Comparison of ENCODE assay signal across 16 cellular contexts in the genomic region with DNA sequence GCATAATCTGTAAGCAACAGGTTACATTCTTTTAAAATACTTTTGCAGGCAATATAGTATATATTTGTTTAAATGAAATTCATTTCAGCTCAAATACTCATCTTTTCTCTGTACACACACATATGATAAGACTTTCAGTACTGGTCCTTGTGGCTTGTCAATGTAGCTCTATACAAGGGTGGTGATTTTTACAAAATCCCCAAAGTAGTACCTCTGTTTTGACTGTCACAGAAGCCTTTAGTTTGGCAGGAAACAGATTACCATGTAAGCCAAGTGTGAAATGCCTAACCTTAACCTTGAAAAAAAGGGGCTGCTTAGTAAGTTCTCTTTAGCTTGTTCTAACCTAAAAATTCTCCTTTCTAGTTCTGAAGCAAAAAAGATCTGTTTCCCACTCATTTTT.
A peak's percentile ranks its signal among the peaks of the same experiment; 100 is the strongest.
DNase-seq lines count a peak whose midpoint lies in the region; ATAC-seq lines count a peak whose summit lies in the region.
"Had no signal": no experiment of that assay in that cellular context is flagged by ENCODE, and none has a peak within 500 bp of the region (broad histone marks: within the 10 kb centered on the region; RNA-seq: fewer than 3 reads in every experiment).

No MANE protein-coding gene starts in this region.

- CTCF ChIA-PET in activated CD4-positive, alpha-beta T cell treated with anti-CD3 and anti-CD28 coated beads for 36 hours (lab: Charles Lee), result interaction anchor here (0.7 kb wide), 1 partner anchor 12 kb away, joined by 3 read pairs; no protein-coding TSS in a partner anchor

- intact Hi-C loops in activated CD4-positive, alpha-beta T cell treated with anti-CD3 and anti-CD28 coated beads for 36 hours (cut with DNase I, micrococcal nuclease), result no loop called here
- intact Hi-C loops in right cardiac atrium (cut with DNase I), result no loop called here

- H3K27ac ChIP-seq in right cardiac atrium (ENCODE audit: low read length), result no peak overlapping the region
- H3K27ac ChIP-seq: pancreas had no signal

- no peaks in the 10 kb centered on the region for H3K36me3 Mint-ChIP-seq in activated CD4-positive, alpha-beta T cell treated with anti-CD3 and anti-CD28 coated beads for 36 hours (ENCODE audit: low read depth)
- no peaks in the 10 kb centered on the region for H3K36me3 Mint-ChIP-seq in naive thymus-derived CD8-positive, alpha-beta T cell
- H3K36me3 Mint-ChIP-seq: CD14-positive monocyte had no signal

- no peaks in the 10 kb centered on the region for H3K4me1 ChIP-seq in right cardiac atrium (ENCODE audit: control insufficient read depth, insufficient read depth, low read length)
- H3K4me1 ChIP-seq: pancreas had no signal

- H3K9me3 ChIP-seq in right cardiac atrium (ENCODE audit: control insufficient read depth, low read length), result no peaks in the 10 kb centered on the region
- H3K9me3 ChIP-seq: pancreas had no signal

- H3K4me3 Mint-ChIP-seq in activated CD4-positive, alpha-beta T cell treated with anti-CD3 and anti-CD28 coated beads for 36 hours, result no peak overlapping the region
- no peak overlapping the region for H3K4me3 Mint-ChIP-seq in naive thymus-derived CD8-positive, alpha-beta T cell
- H3K4me3 Mint-ChIP-seq: activated CD4-positive, alpha-beta memory T cell treated with anti-CD3 and anti-CD28 coated beads, Interleukin-2, amount 10 ng/mL, durations not matched to agents 7 days and 5 days; activated naive CD4-positive, alpha-beta T cell treated with anti-CD3 and anti-CD28 coated beads for 36 hours; CD14-positive monocyte; HFFc6; T-helper 2 cell treated with Interferon-gamma antibody and Interleukin-4, amounts not matched to agents 5 μg/mL and 100 μg/mL, for 36 hours had no signal

- H3K27me3 ChIP-seq in right cardiac atrium (ENCODE audit: control insufficient read depth, insufficient read depth), result no peaks in the 10 kb centered on the region
- H3K27me3 ChIP-seq: pancreas had no signal

- ATAC-seq in GM18868 (IDR thresholded peaks at IDR 0.05; ENCODE audit: unreplicated experiment) (peak; percentile 97), GM21515 (IDR thresholded peaks at IDR 0.05; ENCODE audit: unreplicated experiment) (peak; percentile 88), HG02981 (IDR thresholded peaks at IDR 0.05; ENCODE audit: unreplicated experiment) (peak; percentile 96), HG03565 (IDR thresholded peaks at IDR 0.05; ENCODE audit: unreplicated experiment) (peak; percentile 97), right cardiac atrium (no peak)
- ATAC-seq in activated CD4-positive, alpha-beta T cell treated with anti-CD3 and anti-CD28 coated beads for 36 hours, result no peak
- no peak for ATAC-seq in naive thymus-derived CD8-positive, alpha-beta T cell
- ATAC-seq: pancreas; stimulated activated naive CD8-positive, alpha-beta T cell treated with anti-CD3 and anti-CD28 coated beads, Interleukin-15, Interleukin-2, amounts not matched to agents 100 U/mL and 50 U/mL, for 24 hours had no signal

- POLR2A ChIA-PET in activated CD4-positive, alpha-beta T cell treated with anti-CD3 and anti-CD28 coated beads for 36 hours (lab: Charles Lee), result no interaction called here
- POLR2A ChIA-PET in naive thymus-derived CD8-positive, alpha-beta T cell (lab: Charles Lee), result no interaction called here

- no peak overlapping the region for H3K27ac Mint-ChIP-seq in activated CD4-positive, alpha-beta T cell treated with anti-CD3 and anti-CD28 coated beads for 36 hours
- H3K27ac Mint-ChIP-seq in naive thymus-derived CD8-positive, alpha-beta T cell, result no peak overlapping the region
- H3K27ac Mint-ChIP-seq: activated CD4-positive, alpha-beta memory T cell treated with anti-CD3 and anti-CD28 coated beads, Interleukin-2, amount 10 ng/mL, durations not matched to agents 7 days and 5 days; activated naive CD4-positive, alpha-beta T cell treated with anti-CD3 and anti-CD28 coated beads for 36 hours; CD14-positive monocyte; HFFc6; T-helper 2 cell treated with Interferon-gamma antibody and Interleukin-4, amounts not matched to agents 5 μg/mL and 100 μg/mL, for 36 hours had no signal

- H3K4me1 Mint-ChIP-seq in activated CD4-positive, alpha-beta T cell treated with anti-CD3 and anti-CD28 coated beads for 36 hours, result no peaks in the 10 kb centered on the region
- no peaks in the 10 kb centered on the region for H3K4me1 Mint-ChIP-seq in naive thymus-derived CD8-positive, alpha-beta T cell
- H3K4me1 Mint-ChIP-seq: activated CD4-positive, alpha-beta memory T cell treated with anti-CD3 and anti-CD28 coated beads, Interleukin-2, amount 10 ng/mL, durations not matched to agents 7 days and 5 days; CD14-positive monocyte had no signal

- DNase-seq in activated CD4-positive, alpha-beta T cell treated with anti-CD3 and anti-CD28 coated beads for 36 hours, result no peak
- DNase-seq in right cardiac atrium (no peak), HUDEP-2 (lab: John Stamatoyannopoulos, UW; ENCODE audit: unreplicated experiment in 76 of 76) (no peak)
- DNase-seq in naive thymus-derived CD8-positive, alpha-beta T cell, result no peak
- DNase-seq: activated CD4-positive, alpha-beta memory T cell treated with anti-CD3 and anti-CD28 coated beads, Interleukin-2, amount 10 ng/mL, durations not matched to agents 7 days and 5 days; activated naive CD4-positive, alpha-beta T cell treated with anti-CD3 and anti-CD28 coated beads for 36 hours; HFFc6; NCI-H2107; pancreas; stimulated activated naive CD8-positive, alpha-beta T cell treated with anti-CD3 and anti-CD28 coated beads, Interleukin-15, Interleukin-2, amounts not matched to agents 100 U/mL and 50 U/mL, for 24 hours had no signal

- H3K4me3 ChIP-seq in right cardiac atrium (ENCODE audit: low read length), result no peak overlapping the region
- H3K4me3 ChIP-seq: pancreas had no signal

- H3K27me3 Mint-ChIP-seq in activated CD4-positive, alpha-beta T cell treated with anti-CD3 and anti-CD28 coated beads for 36 hours, result no peaks in the 10 kb centered on the region
- H3K27me3 Mint-ChIP-seq in naive thymus-derived CD8-positive, alpha-beta T cell, result peaks cover 0 to 2% (median 0%) of the 10 kb centered on the region in 5 donors
- H3K27me3 Mint-ChIP-seq: activated CD4-positive, alpha-beta memory T cell treated with anti-CD3 and anti-CD28 coated beads, Interleukin-2, amount 10 ng/mL, durations not matched to agents 7 days and 5 days had no signal

- peaks cover 3% of the 10 kb centered on the region for H3K9me3 Mint-ChIP-seq in activated CD4-positive, alpha-beta T cell treated with anti-CD3 and anti-CD28 coated beads for 36 hours (ENCODE audit: low read depth)
- peaks cover 0 to 19% (median 3%) of the 10 kb centered on the region in 9 donors for H3K9me3 Mint-ChIP-seq in naive thymus-derived CD8-positive, alpha-beta T cell
- H3K9me3 Mint-ChIP-seq: T-helper 2 cell treated with Interferon-gamma antibody and Interleukin-4, amounts not matched to agents 5 μg/mL and 100 μg/mL, for 36 hours had no signal

Comparison
In these comparisons a context has a peak if more than half of its experiments do, and no peak if none do; other contexts are left out.
1. ATAC-seq: peak in GM18868 (single experiment), GM21515 (single experiment), HG02981 (single experiment) and HG03565 (single experiment); none in activated CD4-positive, alpha-beta T cell treated with anti-CD3 and anti-CD28 coated beads for 36 hours (single experiment), right cardiac atrium (0 of 2) and naive thymus-derived CD8-positive, alpha-beta T cell (0 of 2).